Comparison of ENCODE assay signal across 11 cellular contexts in genomic region chr11:65951641-65952040, GRCh38. TPM values are rescaled to one million over a fixed set of nuclear protein-coding genes. Genes with fewer than 3 reads are reported as not detected.
"Had no signal": no experiment of that assay in that cellular context is flagged by ENCODE, and none has a peak within 500 bp of the region (broad histone marks: within the 10 kb centered on the region; RNA-seq: fewer than 3 reads in every experiment).

No MANE protein-coding gene starts in this region.

RNA-seq across cellular contexts. Expression of gene TSGA10IP, which starts 6.4 kb away (rescaled TPM):
- total RNA-seq: stomach, subcutaneous adipose tissue, suprapubic skin, temporal lobe, thoracic aorta, tibial nerve, transverse colon, upper lobe of right lung, urinary bladder, uterus, vagina had no signal
- polyA plus RNA-seq: stomach had no signal
